In the genomic region with DNA sequence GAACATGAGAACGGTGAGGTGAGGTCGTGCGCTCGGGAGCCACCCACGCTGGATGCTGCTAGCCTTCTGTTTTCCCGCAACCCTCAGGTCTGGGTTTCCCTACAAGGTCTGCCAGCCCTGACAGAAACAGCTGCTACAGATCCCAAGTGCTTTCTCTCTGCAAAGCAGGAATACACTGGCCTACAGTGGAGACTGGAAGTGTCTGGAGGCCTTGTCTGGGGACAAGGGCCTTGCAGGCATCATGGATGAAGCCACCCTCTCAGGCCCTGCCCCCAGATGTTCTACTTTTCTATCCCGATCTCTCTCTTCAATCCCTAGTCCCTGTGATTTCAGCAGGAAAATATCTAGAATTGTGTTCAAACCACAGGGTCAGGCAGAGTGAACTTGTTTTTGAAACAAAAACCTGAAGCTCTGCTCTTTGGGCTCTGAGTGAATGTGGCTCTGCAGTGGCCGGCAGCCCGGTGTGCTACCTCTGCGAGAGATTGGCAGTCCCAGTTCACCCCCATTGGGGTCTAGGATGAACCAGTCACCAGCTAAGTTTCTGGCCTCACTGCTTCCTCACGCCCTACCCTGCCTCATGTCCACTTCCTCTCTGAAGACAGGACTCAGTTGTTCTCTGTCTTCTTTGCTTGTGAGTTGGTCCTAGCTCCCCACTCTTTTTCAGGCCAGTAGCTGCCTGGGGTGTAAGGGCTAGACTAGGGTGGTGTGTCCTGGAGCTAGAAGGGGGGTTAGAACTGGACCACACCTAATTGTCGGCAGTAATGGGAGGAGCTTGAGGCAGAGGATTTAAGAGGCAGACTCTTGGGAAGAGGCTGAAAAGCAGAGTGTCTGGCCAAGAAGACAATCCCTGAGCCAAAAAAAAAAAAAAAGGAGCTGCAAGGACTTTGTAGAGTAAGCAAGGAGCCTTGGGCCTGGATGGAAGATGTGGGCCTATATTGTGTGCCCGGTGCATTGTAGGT, we compare ENCODE assay signal across 14 cellular contexts.
DNase-seq lines count a peak whose midpoint lies in the region; FAIRE-seq and TF ChIP-seq lines count a peak whose summit lies in the region.
"Had no signal": no experiment of that assay in that cellular context is flagged by ENCODE, and none has a peak within 500 bp of the region (broad histone marks: within the 10 kb centered on the region; RNA-seq: fewer than 3 reads in every experiment).

No MANE protein-coding gene starts in this region.

- CTCF ChIA-PET in mammary epithelial cell (lab: Charles Lee; ENCODE audit: low non-redundant PET), result no interaction called here

- BruUV-seq in mammary epithelial cell (replicated peaks; lab: Mats Ljungman, UMichigan), result no TSS peak

- H3K27ac ChIP-seq in mammary epithelial cell (ENCODE audit: insufficient read depth, low read depth, low read length), result no peak overlapping the region
- H3K27ac ChIP-seq in skeletal muscle tissue (ENCODE audit: low read depth, low read length), result peak overlapping the region; percentile 48
- H3K27ac ChIP-seq: epithelial cell of prostate had no signal

- DNase-seq in HTR-8/SVneo (ENCODE audit: insufficient read length, low spot score) (no peak), mammary epithelial cell (no peak), iris pigment epithelial cell (ENCODE audit: low read depth) (peak; percentile 31), NCI-H2227 (lab: John Stamatoyannopoulos, UW; ENCODE audit: unreplicated experiment) (no peak), NCI-H146 treated with DMSO at 0.1 percent for 48 hours (lab: John Stamatoyannopoulos, UW; ENCODE audit: unreplicated experiment) (no peak), glomerular visceral epithelial cell (ENCODE audit: extremely low spot score) (no peak), NCI-H1436 treated with DMSO at 0.1 percent for 48 hours (lab: John Stamatoyannopoulos, UW) (no peak)
- DNase-seq: activated naive CD8-positive, alpha-beta T cell treated with anti-CD3 and anti-CD28 coated beads, Interleukin-2, amount 50 U/mL, for 24 hours; CD4-positive, CD25-positive, alpha-beta regulatory T cell; NCI-H1930; T1000 had no signal

- no peaks in the 10 kb centered on the region for H3K79me2 ChIP-seq in mammary epithelial cell (ENCODE audit: insufficient read depth, low read length)

- H3K36me3 ChIP-seq in mammary epithelial cell (ENCODE audit: insufficient read depth, low read length) (no peaks in the 10 kb centered on the region), skeletal muscle tissue (ENCODE audit: control insufficient read depth in 3 of 3, insufficient read depth in 3 of 3, low read length in 3 of 3) (no peaks in the 10 kb centered on the region)

- WGBS in mammary epithelial cell (ENCODE audit: low coverage, missing lambda C conversion rate), result 46% methylated on average over 11 of the region's 13 CpGs

- H3K4me3 ChIP-seq in mammary epithelial cell (replicated peaks in 1 of 3; ENCODE audit: insufficient read depth in 1 of 3, low read depth in 2 of 3, low read length in 3 of 3) (no peak overlapping the region), skeletal muscle tissue (ENCODE audit: low read length in 3 of 3) (no peak overlapping the region)

- intact Hi-C loops in mammary epithelial cell (cut with micrococcal nuclease), result no loop called here

- dilution Hi-C loops in mammary epithelial cell (cut with HindIII; ENCODE audit: low sequenced_read_pairs), result no loop called here

- H3K9me3 ChIP-seq in mammary epithelial cell (replicated peaks; ENCODE audit: insufficient read depth, low read length) (no peaks in the 10 kb centered on the region), skeletal muscle tissue (ENCODE audit: control insufficient read depth in 3 of 3, low read length in 3 of 3) (no peaks in the 10 kb centered on the region)

- H2AFZ ChIP-seq in mammary epithelial cell (ENCODE audit: low read depth, low read length), result peak overlapping the region; percentile 5

- in situ Hi-C loops in mammary epithelial cell (cut with MboI; ENCODE audit: low sequenced_read_pairs in 2 of 2), result no loop called here

- H3K9ac ChIP-seq in mammary epithelial cell (ENCODE audit: insufficient read depth, low read length) (no peak overlapping the region), skeletal muscle tissue (ENCODE audit: low read depth in 1 of 3, low read length in 3 of 3) (peak overlapping the region in 1 of 3 donors; percentile 25)

- FAIRE-seq in HTR-8/SVneo (lab: Jason Lieb, UNC), result peak; percentile 58
- FAIRE-seq: H1 had no signal

- H3K4me2 ChIP-seq in mammary epithelial cell (ENCODE audit: insufficient read depth, low read depth, low read length), result no peak overlapping the region

- H4K20me1 ChIP-seq in mammary epithelial cell (ENCODE audit: insufficient read depth, low read length), result no peaks in the 10 kb centered on the region

- H3K27me3 ChIP-seq in mammary epithelial cell (ENCODE audit: insufficient read depth, low read length) (no peaks in the 10 kb centered on the region), skeletal muscle tissue (ENCODE audit: control insufficient read depth in 3 of 3, insufficient read depth in 3 of 3, low read length in 3 of 3) (peaks cover 0 to 5% (median 0%) of the 10 kb centered on the region in 3 donors)

- TF ChIP-seq CTCF in mammary epithelial cell (conservative IDR thresholded peaks at IDR 0.05 in 1 of 2, IDR thresholded peaks at IDR 0.05 in 1 of 2; ENCODE audit: extremely low read depth in 1 of 2, insufficient read depth in 1 of 2, low read depth in 1 of 2, low read length in 2 of 2), result no peak

- H3K4me1 ChIP-seq in mammary epithelial cell (ENCODE audit: insufficient read depth, low read length) (peaks cover 6% of the 10 kb centered on the region), skeletal muscle tissue (ENCODE audit: control insufficient read depth in 3 of 3, insufficient read depth in 3 of 3, low read length in 3 of 3) (peaks cover 10 to 19% (median 14%) of the 10 kb centered on the region in 3 donors)
